ENCODE assay signal across 9 cellular contexts in the genomic region with DNA sequence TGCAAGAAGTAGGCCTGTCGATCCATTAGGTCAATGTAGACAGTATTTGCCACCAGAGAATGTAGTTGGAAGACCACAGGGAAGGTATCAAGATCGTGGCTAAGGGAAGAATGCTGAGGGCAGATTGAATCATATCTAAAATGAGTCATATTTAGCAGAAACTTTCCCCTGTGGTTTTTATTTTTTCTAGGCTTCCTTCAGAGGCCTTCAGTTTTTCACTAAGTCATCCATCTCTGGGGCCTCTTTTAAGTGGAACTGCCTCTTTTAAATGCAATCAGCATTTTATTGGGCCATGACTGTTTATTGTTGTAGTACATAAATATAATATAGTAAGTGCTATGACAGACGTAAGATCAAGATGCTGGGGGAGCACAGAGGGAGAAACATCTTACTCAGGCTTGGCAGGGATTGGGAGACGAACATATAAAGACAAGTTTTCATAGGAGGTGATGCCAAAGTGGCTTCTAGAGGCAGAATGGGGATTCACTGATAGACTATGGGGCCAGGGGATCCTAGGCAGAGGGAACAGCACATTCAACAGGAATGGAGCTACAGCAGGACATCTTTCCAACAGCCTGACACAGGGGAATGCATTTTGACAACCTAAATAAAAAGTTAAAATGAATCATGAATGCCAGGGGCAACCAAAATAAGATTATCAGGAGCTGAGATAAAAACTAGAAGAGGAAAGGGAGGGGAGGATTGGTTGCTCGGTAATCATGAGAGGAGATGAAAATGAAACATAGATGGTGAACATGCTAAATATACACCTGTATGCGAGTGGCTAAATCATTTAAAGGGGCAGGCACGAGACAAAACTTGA. TPM values are rescaled to one million over a fixed set of nuclear protein-coding genes. Genes with fewer than 3 reads are reported as not detected.
DNase-seq lines count a peak whose midpoint lies in the region; ATAC-seq and TF ChIP-seq lines count a peak whose summit lies in the region.
"Had no signal": no experiment of that assay in that cellular context is flagged by ENCODE, and none has a peak within 500 bp of the region (broad histone marks: within the 10 kb centered on the region; RNA-seq: fewer than 3 reads in every experiment).

No MANE protein-coding gene starts in this region.

- H3K9me3 Mint-ChIP-seq in Calu3 (ENCODE audit: low read depth, unreplicated experiment), result peaks cover 4% of the 10 kb centered on the region

- intact Hi-C loops in Calu3 (cut with micrococcal nuclease; ENCODE audit: unreplicated experiment), result no loop called here
- intact Hi-C loops in vagina (cut with DNase I), result no loop called here

- no peak overlapping the region for H3K27ac ChIP-seq in vagina
- H3K27ac ChIP-seq: SK-N-MC had no signal

- TF ChIP-seq CTCF in Calu3 (IDR thresholded peaks at IDR 0.05; ENCODE audit: unreplicated experiment), result no peak
- TF ChIP-seq CTCF in epithelial cell of proximal tubule (conservative IDR thresholded peaks at IDR 0.05; ENCODE audit: low read depth, low read length), result no peak
- TF ChIP-seq CTCF in vagina (IDR thresholded peaks at IDR 0.05), result no peak

- CTCF ChIA-PET in Calu3 (lab: Charles Lee), result no interaction called here

- no peaks in the 10 kb centered on the region for H3K36me3 Mint-ChIP-seq in Calu3 (ENCODE audit: insufficient read depth, unreplicated experiment)

- no peaks in the 10 kb centered on the region for H3K36me3 ChIP-seq in vagina
- H3K36me3 ChIP-seq in HAP-1 (replicated peaks), result no peaks in the 10 kb centered on the region

- no peak overlapping the region for H3K4me3 Mint-ChIP-seq in Calu3 (ENCODE audit: low read depth, unreplicated experiment)

- H3K4me1 ChIP-seq in vagina, result no peaks in the 10 kb centered on the region
- no peaks in the 10 kb centered on the region for H3K4me1 ChIP-seq in HAP-1

- no peaks in the 10 kb centered on the region for H3K27me3 ChIP-seq in vagina
- peaks cover 11% of the 10 kb centered on the region for H3K27me3 ChIP-seq in HAP-1 (ENCODE audit: low read depth)

- in situ Hi-C loops in HAP-1 (cut with MboI; ENCODE audit: low sequenced_read_pairs), result no loop called here

- TF ChIP-seq POLR2A in vagina (IDR thresholded peaks at IDR 0.05), result no peak

- no peaks in the 10 kb centered on the region for H3K27me3 Mint-ChIP-seq in Calu3 (ENCODE audit: unreplicated experiment)

- peak overlapping the region; percentile 37 for H3K27ac Mint-ChIP-seq in Calu3 (ENCODE audit: unreplicated experiment)

- DNase-seq in Calu3, result no peak
- peak; percentile 87 for DNase-seq in LHCN-M2 (ENCODE audit: low read depth)
- DNase-seq in epithelial cell of proximal tubule (ENCODE audit: low read depth), result peak; percentile 30
- no peak for DNase-seq in activated gamma-delta T cell (lab: John Stamatoyannopoulos, UW)
- no peak for DNase-seq in Kasumi-1 (lab: John Stamatoyannopoulos, UW)
- DNase-seq in vagina (ENCODE audit: extremely low spot score in 2 of 2), result no peak
- DNase-seq in HAP-1 (ENCODE audit: low spot score in 2 of 2), result no peak

- BruUV-seq in Calu3 (replicated peaks; lab: Mats Ljungman, UMichigan), result no TSS peak

- ATAC-seq in GM21576 (IDR thresholded peaks at IDR 0.05; ENCODE audit: unreplicated experiment), result peak; percentile 83

- H3K4me3 ChIP-seq in epithelial cell of proximal tubule (ENCODE audit: low read depth, low read length) (no peak overlapping the region), vagina (no peak overlapping the region), HAP-1 (no peak overlapping the region)
- H3K4me3 ChIP-seq: SK-N-MC had no signal

- H3K9me3 ChIP-seq in vagina (no peaks in the 10 kb centered on the region), HAP-1 (no peaks in the 10 kb centered on the region)

- H3K4me1 Mint-ChIP-seq in Calu3 (ENCODE audit: low read depth, unreplicated experiment), result peaks cover 15% of the 10 kb centered on the region

RNA-seq across cellular contexts. Expression of gene UBE2U, which starts 20.1 kb away (rescaled TPM):
- total RNA-seq in Calu3 (2022), result not detected in 2 replicates
- total RNA-seq in LHCN-M2 (2014; rRNA removed), result not detected in 2 replicates
- polyA plus RNA-seq in LHCN-M2 (2012), result not detected
- not detected in 2 replicates for total RNA-seq in epithelial cell of proximal tubule
- not detected for total RNA-seq in vagina

Comparison
In these comparisons a context has a peak if more than half of its experiments do, and no peak if none do; other contexts are left out.
1. DNase-seq: peak in LHCN-M2 (single experiment) and epithelial cell of proximal tubule (single experiment); none in Calu3 (single experiment), activated gamma-delta T cell (single experiment), Kasumi-1 (0 of 2), vagina (0 of 2) and HAP-1 (0 of 2).